8 cellular contexts compared by ENCODE assay signal in the genomic region with DNA sequence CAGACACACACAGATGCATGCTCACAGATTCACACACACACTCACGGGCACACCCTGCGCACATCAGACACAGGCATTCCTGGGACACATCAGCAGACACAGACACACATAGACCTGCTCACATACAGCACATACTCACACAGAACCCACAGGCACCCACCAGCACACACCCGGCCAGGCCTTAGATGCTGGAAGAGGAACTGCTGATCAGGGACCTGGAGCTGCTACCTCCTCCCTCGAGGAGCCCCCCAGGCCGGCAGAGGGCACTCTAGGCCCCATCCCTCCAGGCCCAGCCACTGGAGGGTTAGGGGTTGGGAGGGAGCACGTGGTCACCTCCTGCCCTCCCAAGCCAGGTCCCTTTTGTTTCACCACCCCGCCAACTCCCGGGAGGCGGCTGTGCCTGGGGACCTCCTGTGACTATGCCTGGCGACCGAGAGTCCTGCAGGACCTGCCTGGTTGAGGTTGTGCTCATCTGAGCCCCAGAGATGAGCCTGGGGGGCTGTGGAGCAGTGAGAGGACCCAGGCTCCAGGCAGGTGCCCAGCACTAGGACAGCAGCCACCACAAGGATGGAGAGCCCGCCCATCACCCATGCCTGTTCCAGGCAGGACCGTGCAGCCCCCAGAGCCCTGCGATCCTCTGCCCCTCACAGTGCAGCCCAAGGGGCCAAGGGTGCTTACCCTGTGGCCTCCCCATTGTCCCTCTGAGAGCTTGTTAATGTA. TPM values are rescaled to one million over a fixed set of nuclear protein-coding genes. Genes with fewer than 3 reads are reported as not detected.
A peak's percentile ranks its signal among the peaks of the same experiment; 100 is the strongest.
DNase-seq lines count a peak whose midpoint lies in the region; ATAC-seq and TF ChIP-seq lines count a peak whose summit lies in the region.

No MANE protein-coding gene starts in this region.

- DNase-seq in NCI-H774 (lab: John Stamatoyannopoulos, UW) (peak; percentile 23), epithelial cell of proximal tubule (ENCODE audit: low read depth) (no peak), cortex of kidney (lab: John Stamatoyannopoulos, UW) (no peak)
- DNase-seq in activated CD8-positive, alpha-beta memory T cell treated with anti-CD3 and anti-CD28 coated beads for 1 hour (ENCODE audit: extremely low read depth in 1 of 2, low read depth in 1 of 2): peak; percentile 22 to 61
- peak; percentile 78 for DNase-seq in natural killer cell treated with Interleukin-12 subunit alpha and Interleukin-12 subunit beta and Interleukin-15 and Interleukin-18, amount 100 ng/mL, for 72 hours (ENCODE audit: low spot score)

- H3K4me3 ChIP-seq in epithelial cell of proximal tubule (ENCODE audit: low read depth, low read length): peak overlapping the region; percentile 7

- no peaks in the 10 kb centered on the region for H3K9me3 Mint-ChIP-seq in natural killer cell treated with Interleukin-12 subunit alpha and Interleukin-12 subunit beta and Interleukin-15 and Interleukin-18, amount 100 ng/mL, for 72 hours

- H3K4me1 Mint-ChIP-seq in natural killer cell treated with Interleukin-12 subunit alpha and Interleukin-12 subunit beta and Interleukin-15 and Interleukin-18, amount 100 ng/mL, for 72 hours (ENCODE audit: low read depth in 2 of 2): peaks cover 0 to 6% of the 10 kb centered on the region in 2 donors

- peaks cover 5% of the 10 kb centered on the region in 2 donors for H3K27me3 Mint-ChIP-seq in natural killer cell treated with Interleukin-12 subunit alpha and Interleukin-12 subunit beta and Interleukin-15 and Interleukin-18, amount 100 ng/mL, for 72 hours

- peak; percentile 81 for ATAC-seq in HG02678 (IDR thresholded peaks at IDR 0.05; ENCODE audit: unreplicated experiment)
- peak; percentile 78 to 87 for ATAC-seq in natural killer cell treated with Interleukin-12 subunit alpha and Interleukin-12 subunit beta and Interleukin-15 and Interleukin-18, amount 100 ng/mL, for 72 hours

- H3K36me3 Mint-ChIP-seq in natural killer cell treated with Interleukin-12 subunit alpha and Interleukin-12 subunit beta and Interleukin-15 and Interleukin-18, amount 100 ng/mL, for 72 hours: no peaks in the 10 kb centered on the region

- TF ChIP-seq CTCF in GM12873 (IDR thresholded peaks at IDR 0.05; ENCODE audit: insufficient read depth, low read depth, low read length, missing control alignments) (peak; percentile 87), epithelial cell of proximal tubule (conservative IDR thresholded peaks at IDR 0.05; ENCODE audit: low read depth, low read length) (peak; percentile 68)

- peak overlapping the region; percentile 100 for H3K27ac ChIP-seq in temporal lobe (ENCODE audit: low read depth, low read length)

- no peak overlapping the region for H3K4me3 Mint-ChIP-seq in natural killer cell treated with Interleukin-12 subunit alpha and Interleukin-12 subunit beta and Interleukin-15 and Interleukin-18, amount 100 ng/mL, for 72 hours

- H3K27ac Mint-ChIP-seq in natural killer cell treated with Interleukin-12 subunit alpha and Interleukin-12 subunit beta and Interleukin-15 and Interleukin-18, amount 100 ng/mL, for 72 hours: no peak overlapping the region

RNA-seq across cellular contexts. Expression of gene PTMA, which starts 21.0 kb away (rescaled TPM):
- 1,797 and 2,011 TPM in 2 replicates for total RNA-seq in epithelial cell of proximal tubule
- 1,000 to 10,000 TPM; 1,013 to 1,764 TPM for total RNA-seq in natural killer cell treated with Interleukin-12 subunit alpha and Interleukin-12 subunit beta and Interleukin-15 and Interleukin-18, amount 100 ng/mL, for 72 hours
- 458 TPM for total RNA-seq in temporal lobe

Comparison
In these comparisons a context has a peak if more than half of its experiments do, and no peak if none do; other contexts are left out.
1. DNase-seq: peak in NCI-H774 (single experiment), activated CD8-positive, alpha-beta memory T cell treated with anti-CD3 and anti-CD28 coated beads for 1 hour (2 of 2) and natural killer cell treated with Interleukin-12 subunit alpha and Interleukin-12 subunit beta and Interleukin-15 and Interleukin-18, amount 100 ng/mL, for 72 hours (single experiment); none in epithelial cell of proximal tubule (single experiment) and cortex of kidney (single experiment).